ENCODE assay signal across 1 cellular context in the genomic region with DNA sequence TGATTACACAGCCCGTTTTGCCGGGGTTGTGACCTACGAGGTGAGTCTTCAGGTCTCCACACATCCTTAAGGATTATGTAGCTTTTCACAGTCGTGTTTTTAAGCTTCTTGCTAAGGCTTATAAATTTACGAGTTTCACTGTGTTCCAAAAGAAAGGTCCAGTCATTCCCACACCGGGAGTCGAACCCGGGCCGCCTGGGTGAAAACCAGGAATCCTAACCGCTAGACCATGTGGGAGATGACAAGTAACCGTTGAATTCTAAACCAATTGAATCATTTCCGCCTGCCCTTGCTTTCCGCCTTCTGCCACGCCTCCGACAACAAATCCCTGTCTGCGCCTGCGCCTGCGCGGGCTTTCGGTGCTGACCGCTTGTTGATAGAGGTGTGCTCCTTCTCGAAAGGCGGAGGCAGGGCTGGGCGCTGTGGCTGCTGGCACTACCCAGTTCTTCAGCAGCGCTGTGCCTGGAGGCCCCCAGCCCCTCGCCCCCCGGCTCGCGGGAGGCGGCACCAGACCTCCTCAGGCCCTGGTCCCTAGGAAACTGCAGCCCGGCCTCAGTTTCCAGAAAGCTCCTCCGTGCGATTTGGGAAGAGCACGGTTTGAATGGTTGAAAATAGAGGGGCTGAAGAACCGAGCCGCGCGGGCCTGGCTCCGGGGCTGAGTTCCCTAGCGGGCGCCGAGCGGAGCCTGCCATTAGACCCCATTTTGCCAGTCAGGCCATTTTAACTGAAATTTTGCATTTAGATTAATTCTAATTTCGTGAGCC.
A peak's percentile ranks its signal among the peaks of the same experiment; 100 is the strongest.
TF ChIP-seq lines count a peak whose summit lies in the region.

No MANE protein-coding gene starts in this region.

TF ChIP-seq in K562, 482 proteins besides CTCF, POLR2A, EP300 and RAD21 (continued from another document and continues in another):
- TF ChIP-seq, protein P1, sequence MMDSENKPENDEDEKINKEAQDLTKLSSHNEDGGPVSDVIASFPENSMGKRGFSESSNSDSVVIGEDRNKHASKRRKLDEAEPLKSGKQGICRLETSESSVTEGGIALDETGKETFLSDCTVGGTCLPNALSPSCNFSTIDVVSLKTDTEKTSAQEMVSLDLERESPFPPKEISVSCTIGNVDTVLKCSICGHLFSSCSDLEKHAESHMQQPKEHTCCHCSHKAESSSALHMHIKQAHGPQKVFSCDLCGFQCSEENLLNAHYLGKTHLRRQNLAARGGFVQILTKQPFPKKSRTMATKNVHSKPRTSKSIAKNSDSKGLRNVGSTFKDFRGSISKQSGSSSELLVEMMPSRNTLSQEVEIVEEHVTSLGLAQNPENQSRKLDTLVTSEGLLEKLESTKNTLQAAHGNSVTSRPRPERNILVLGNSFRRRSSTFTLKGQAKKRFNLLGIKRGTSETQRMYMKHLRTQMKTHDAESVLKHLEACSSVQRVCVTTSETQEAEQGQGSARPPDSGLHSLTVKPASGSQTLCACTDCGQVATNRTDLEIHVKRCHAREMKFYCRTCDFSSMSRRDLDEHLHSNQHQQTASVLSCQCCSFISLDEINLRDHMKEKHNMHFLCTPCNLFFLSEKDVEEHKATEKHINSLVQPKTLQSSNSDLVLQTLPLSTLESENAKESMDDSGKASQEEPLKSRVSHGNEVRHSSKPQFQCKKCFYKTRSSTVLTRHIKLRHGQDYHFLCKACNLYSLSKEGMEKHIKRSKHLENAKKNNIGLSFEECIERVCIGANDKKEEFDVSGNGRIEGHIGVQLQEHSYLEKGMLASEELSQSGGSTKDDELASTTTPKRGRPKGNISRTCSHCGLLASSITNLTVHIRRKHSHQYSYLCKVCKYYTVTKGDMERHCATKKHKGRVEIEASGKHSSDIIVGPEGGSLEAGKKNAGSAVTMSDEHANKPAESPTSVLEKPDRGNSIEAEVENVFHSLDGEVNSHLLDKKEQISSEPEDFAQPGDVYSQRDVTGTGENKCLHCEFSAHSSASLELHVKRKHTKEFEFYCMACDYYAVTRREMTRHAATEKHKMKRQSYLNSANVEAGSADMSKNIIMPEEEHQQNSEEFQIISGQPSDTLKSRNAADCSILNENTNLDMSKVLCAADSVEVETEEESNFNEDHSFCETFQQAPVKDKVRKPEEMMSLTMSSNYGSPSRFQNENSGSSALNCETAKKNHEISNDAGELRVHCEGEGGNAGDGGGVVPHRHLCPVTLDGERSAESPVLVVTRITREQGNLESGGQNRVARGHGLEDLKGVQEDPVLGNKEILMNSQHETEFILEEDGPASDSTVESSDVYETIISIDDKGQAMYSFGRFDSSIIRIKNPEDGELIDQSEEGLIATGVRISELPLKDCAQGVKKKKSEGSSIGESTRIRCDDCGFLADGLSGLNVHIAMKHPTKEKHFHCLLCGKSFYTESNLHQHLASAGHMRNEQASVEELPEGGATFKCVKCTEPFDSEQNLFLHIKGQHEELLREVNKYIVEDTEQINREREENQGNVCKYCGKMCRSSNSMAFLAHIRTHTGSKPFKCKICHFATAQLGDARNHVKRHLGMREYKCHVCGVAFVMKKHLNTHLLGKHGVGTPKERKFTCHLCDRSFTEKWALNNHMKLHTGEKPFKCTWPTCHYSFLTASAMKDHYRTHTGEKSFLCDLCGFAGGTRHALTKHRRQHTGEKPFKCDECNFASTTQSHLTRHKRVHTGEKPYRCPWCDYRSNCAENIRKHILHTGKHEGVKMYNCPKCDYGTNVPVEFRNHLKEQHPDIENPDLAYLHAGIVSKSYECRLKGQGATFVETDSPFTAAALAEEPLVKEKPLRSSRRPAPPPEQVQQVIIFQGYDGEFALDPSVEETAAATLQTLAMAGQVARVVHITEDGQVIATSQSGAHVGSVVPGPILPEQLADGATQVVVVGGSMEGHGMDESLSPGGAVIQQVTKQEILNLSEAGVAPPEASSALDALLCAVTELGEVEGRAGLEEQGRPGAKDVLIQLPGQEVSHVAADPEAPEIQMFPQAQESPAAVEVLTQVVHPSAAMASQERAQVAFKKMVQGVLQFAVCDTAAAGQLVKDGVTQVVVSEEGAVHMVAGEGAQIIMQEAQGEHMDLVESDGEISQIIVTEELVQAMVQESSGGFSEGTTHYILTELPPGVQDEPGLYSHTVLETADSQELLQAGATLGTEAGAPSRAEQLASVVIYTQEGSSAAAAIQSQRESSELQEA (IDR thresholded peaks at IDR 0.05; ENCODE audit: low read depth): peak; percentile 73
- TF ChIP-seq ZBTB8A (IDR thresholded peaks at IDR 0.05; ENCODE audit: partially characterized antibody): peak; percentile 76
- peak; percentile 73 for TF ChIP-seq SUPT5H (IDR thresholded peaks at IDR 0.05)
- TF ChIP-seq ZBED1 (IDR thresholded peaks at IDR 0.05): no peak
- TF ChIP-seq ELF2 (CRISPR knock-in tag; IDR thresholded peaks at IDR 0.05): no peak
- TF ChIP-seq NRF1 (conservative IDR thresholded peaks at IDR 0.05 in 1 of 2, IDR thresholded peaks at IDR 0.05 in 1 of 2): peak; percentile 96 to 97
- no peak for TF ChIP-seq NBN (IDR thresholded peaks at IDR 0.05; ENCODE audit: low read depth)
- peak; percentile 64 for TF ChIP-seq MYC (IDR thresholded peaks at IDR 0.05; ENCODE audit: low read depth, low read length)
- TF ChIP-seq MYC (CRISPR knock-in tag; IDR thresholded peaks at IDR 0.05; ENCODE audit: borderline replicate concordance, low read depth): no peak
- TF ChIP-seq, protein P2, sequence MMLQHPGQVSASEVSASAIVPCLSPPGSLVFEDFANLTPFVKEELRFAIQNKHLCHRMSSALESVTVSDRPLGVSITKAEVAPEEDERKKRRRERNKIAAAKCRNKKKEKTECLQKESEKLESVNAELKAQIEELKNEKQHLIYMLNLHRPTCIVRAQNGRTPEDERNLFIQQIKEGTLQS (IDR thresholded peaks at IDR 0.05): no peak
- TF ChIP-seq, protein P2 (CRISPR knock-in tag; conservative IDR thresholded peaks at IDR 0.05): 0 out of 2 replicates have a peak, but pooled peaks have one; percentile 42
- no peak for TF ChIP-seq ZC3H11A (IDR thresholded peaks at IDR 0.05; ENCODE audit: low read depth, low read length)
- peak; percentile 38 for TF ChIP-seq POLR3G (IDR thresholded peaks at IDR 0.05; ENCODE audit: extremely low read depth, insufficient read length, insufficient replicate concordance)
- TF ChIP-seq, protein P3, sequence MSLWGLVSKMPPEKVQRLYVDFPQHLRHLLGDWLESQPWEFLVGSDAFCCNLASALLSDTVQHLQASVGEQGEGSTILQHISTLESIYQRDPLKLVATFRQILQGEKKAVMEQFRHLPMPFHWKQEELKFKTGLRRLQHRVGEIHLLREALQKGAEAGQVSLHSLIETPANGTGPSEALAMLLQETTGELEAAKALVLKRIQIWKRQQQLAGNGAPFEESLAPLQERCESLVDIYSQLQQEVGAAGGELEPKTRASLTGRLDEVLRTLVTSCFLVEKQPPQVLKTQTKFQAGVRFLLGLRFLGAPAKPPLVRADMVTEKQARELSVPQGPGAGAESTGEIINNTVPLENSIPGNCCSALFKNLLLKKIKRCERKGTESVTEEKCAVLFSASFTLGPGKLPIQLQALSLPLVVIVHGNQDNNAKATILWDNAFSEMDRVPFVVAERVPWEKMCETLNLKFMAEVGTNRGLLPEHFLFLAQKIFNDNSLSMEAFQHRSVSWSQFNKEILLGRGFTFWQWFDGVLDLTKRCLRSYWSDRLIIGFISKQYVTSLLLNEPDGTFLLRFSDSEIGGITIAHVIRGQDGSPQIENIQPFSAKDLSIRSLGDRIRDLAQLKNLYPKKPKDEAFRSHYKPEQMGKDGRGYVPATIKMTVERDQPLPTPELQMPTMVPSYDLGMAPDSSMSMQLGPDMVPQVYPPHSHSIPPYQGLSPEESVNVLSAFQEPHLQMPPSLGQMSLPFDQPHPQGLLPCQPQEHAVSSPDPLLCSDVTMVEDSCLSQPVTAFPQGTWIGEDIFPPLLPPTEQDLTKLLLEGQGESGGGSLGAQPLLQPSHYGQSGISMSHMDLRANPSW (CRISPR knock-in tag; IDR thresholded peaks at IDR 0.05): no peak
- TF ChIP-seq CXXC5 (CRISPR knock-in tag; IDR thresholded peaks at IDR 0.05): 0 out of 2 replicates have a peak, but pooled peaks have one; percentile 33
- TF ChIP-seq NR1H2 (CRISPR knock-in tag; IDR thresholded peaks at IDR 0.05): 0 out of 2 replicates have a peak, but pooled peaks have one; percentile 35
- peak; percentile 88 for TF ChIP-seq RBBP5 (IDR thresholded peaks at IDR 0.05; ENCODE audit: borderline replicate concordance, insufficient read depth, low read length, poor library complexity, severe bottlenecking)
- peak; percentile 25 for TF ChIP-seq PHF20 (IDR thresholded peaks at IDR 0.05; ENCODE audit: partially characterized antibody)
- TF ChIP-seq ESRRA (IDR thresholded peaks at IDR 0.05; ENCODE audit: borderline replicate concordance, low read depth): peak; percentile 56; the same call in 1 of the 2 replicates
- no peak for TF ChIP-seq MCM7 (IDR thresholded peaks at IDR 0.05)
- no peak for TF ChIP-seq LEF1 (IDR thresholded peaks at IDR 0.05)
- TF ChIP-seq SOX6 (IDR thresholded peaks at IDR 0.05): peak; percentile 14; the same call in 1 of the 2 replicates
- TF ChIP-seq BRD9 (IDR thresholded peaks at IDR 0.05; ENCODE audit: low read depth, partially characterized antibody): peak; percentile 93
- TF ChIP-seq NR2C2 (CRISPR knock-in tag; IDR thresholded peaks at IDR 0.05): no peak
- TF ChIP-seq NR2C2 (tag; IDR thresholded peaks at IDR 0.05): peak; percentile 29; the same call in 1 of the 2 replicates
- TF ChIP-seq, protein P4, sequence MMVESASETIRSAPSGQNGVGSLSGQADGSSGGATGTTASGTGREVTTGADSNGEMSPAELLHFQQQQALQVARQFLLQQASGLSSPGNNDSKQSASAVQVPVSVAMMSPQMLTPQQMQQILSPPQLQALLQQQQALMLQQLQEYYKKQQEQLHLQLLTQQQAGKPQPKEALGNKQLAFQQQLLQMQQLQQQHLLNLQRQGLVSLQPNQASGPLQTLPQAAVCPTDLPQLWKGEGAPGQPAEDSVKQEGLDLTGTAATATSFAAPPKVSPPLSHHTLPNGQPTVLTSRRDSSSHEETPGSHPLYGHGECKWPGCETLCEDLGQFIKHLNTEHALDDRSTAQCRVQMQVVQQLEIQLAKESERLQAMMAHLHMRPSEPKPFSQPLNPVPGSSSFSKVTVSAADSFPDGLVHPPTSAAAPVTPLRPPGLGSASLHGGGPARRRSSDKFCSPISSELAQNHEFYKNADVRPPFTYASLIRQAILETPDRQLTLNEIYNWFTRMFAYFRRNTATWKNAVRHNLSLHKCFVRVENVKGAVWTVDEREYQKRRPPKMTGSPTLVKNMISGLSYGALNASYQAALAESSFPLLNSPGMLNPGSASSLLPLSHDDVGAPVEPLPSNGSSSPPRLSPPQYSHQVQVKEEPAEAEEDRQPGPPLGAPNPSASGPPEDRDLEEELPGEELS (CRISPR knock-in tag; IDR thresholded peaks at IDR 0.05; ENCODE audit: borderline replicate concordance): no peak
- peak; percentile 76 for TF ChIP-seq PHF8 (IDR thresholded peaks at IDR 0.05; ENCODE audit: borderline replicate concordance, low read length)
- TF ChIP-seq HLTF (IDR thresholded peaks at IDR 0.05): no peak
- peak; percentile 37 for TF ChIP-seq BRF1 (IDR thresholded peaks at IDR 0.05; ENCODE audit: borderline replicate concordance, extremely low read depth, insufficient read length)
- TF ChIP-seq, protein P5, sequence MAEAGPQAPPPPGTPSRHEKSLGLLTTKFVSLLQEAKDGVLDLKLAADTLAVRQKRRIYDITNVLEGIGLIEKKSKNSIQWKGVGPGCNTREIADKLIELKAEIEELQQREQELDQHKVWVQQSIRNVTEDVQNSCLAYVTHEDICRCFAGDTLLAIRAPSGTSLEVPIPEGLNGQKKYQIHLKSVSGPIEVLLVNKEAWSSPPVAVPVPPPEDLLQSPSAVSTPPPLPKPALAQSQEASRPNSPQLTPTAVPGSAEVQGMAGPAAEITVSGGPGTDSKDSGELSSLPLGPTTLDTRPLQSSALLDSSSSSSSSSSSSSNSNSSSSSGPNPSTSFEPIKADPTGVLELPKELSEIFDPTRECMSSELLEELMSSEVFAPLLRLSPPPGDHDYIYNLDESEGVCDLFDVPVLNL (CRISPR knock-in tag; IDR thresholded peaks at IDR 0.05; ENCODE audit: low read depth): no peak
